In the genomic region with DNA sequence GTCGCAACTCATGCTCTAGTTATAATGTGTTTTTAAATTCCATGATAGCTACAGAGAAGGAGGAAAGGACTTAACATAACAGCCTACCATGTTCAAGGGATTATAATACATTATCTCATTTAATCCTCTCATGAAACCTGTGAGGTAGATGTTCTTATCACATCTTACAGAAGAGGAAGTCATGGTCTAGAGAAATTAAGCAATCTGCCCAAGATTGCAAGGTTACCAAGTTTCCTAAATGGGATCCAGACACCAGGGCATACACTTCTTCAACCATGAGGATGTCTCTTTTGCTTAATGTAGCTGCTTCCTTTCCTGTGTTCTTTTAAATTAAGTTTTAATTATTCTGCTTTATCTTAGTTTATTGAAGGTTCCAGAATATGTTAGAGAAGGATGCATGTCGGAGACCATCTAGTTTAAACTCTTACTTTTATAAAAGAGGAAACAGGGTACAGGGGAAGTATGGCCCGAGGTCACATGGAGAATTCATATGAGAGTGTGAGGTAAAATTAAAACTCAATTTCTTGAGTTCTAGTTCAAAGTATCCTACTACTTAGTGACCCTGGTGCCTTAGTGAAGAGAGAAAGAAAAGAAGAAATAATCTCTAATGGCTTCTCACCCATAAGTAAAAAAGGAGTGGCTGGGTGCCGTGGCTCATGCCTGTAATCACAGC, we compare ENCODE assay signal across 1 cellular context.
TF ChIP-seq lines count a peak whose summit lies in the region.

No MANE protein-coding gene starts in this region.

TF ChIP-seq in K562, 482 proteins besides CTCF, POLR2A, EP300 and RAD21 (continued from another document):
- TF ChIP-seq, protein P1, sequence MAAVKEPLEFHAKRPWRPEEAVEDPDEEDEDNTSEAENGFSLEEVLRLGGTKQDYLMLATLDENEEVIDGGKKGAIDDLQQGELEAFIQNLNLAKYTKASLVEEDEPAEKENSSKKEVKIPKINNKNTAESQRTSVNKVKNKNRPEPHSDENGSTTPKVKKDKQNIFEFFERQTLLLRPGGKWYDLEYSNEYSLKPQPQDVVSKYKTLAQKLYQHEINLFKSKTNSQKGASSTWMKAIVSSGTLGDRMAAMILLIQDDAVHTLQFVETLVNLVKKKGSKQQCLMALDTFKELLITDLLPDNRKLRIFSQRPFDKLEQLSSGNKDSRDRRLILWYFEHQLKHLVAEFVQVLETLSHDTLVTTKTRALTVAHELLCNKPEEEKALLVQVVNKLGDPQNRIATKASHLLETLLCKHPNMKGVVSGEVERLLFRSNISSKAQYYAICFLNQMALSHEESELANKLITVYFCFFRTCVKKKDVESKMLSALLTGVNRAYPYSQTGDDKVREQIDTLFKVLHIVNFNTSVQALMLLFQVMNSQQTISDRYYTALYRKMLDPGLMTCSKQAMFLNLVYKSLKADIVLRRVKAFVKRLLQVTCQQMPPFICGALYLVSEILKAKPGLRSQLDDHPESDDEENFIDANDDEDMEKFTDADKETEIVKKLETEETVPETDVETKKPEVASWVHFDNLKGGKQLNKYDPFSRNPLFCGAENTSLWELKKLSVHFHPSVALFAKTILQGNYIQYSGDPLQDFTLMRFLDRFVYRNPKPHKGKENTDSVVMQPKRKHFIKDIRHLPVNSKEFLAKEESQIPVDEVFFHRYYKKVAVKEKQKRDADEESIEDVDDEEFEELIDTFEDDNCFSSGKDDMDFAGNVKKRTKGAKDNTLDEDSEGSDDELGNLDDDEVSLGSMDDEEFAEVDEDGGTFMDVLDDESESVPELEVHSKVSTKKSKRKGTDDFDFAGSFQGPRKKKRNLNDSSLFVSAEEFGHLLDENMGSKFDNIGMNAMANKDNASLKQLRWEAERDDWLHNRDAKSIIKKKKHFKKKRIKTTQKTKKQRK (IDR thresholded peaks at IDR 0.05; ENCODE audit: borderline replicate concordance, low read depth, low read length), result no peak
- TF ChIP-seq ZNF589 (CRISPR knock-in tag; IDR thresholded peaks at IDR 0.05; ENCODE audit: low read depth) (no peak), LCOR (CRISPR knock-in tag; IDR thresholded peaks at IDR 0.05) (no peak), PPARD (CRISPR knock-in tag; IDR thresholded peaks at IDR 0.05) (no peak), JUND (IDR thresholded peaks at IDR 0.05; ENCODE audit: borderline replicate concordance, low read depth, low read length) (no peak), JUND (tag; IDR thresholded peaks at IDR 0.05; ENCODE audit: borderline replicate concordance, low read depth, low read length) (peak; percentile 33; the same call in 1 of the 3 replicates), BRD9 (IDR thresholded peaks at IDR 0.05; ENCODE audit: low read depth, partially characterized antibody) (no peak), RFX5 (IDR thresholded peaks at IDR 0.05; ENCODE audit: low read depth, low read length) (no peak), EWSR1 (IDR thresholded peaks at IDR 0.05; ENCODE audit: borderline replicate concordance, low read depth, partially characterized antibody) (no peak), ZNF324 (CRISPR knock-in tag; IDR thresholded peaks at IDR 0.05) (no peak), HOXB6 (CRISPR knock-in tag; IDR thresholded peaks at IDR 0.05; ENCODE audit: borderline replicate concordance) (no peak), SLC30A9 (CRISPR knock-in tag; IDR thresholded peaks at IDR 0.05) (no peak), E2F3 (CRISPR knock-in tag; IDR thresholded peaks at IDR 0.05) (no peak), NFE2 (IDR thresholded peaks at IDR 0.05; ENCODE audit: low read depth) (no peak), NRF1 (conservative IDR thresholded peaks at IDR 0.05 in 1 of 2, IDR thresholded peaks at IDR 0.05 in 1 of 2) (no peak; a peak in 1 of 4 replicates), BRCA1 (IDR thresholded peaks at IDR 0.05) (no peak), BRCA1 (CRISPR knock-in tag; IDR thresholded peaks at IDR 0.05) (no peak), ILK (tag; IDR thresholded peaks at IDR 0.05; ENCODE audit: borderline replicate concordance, low read depth) (no peak), POLR2B (IDR thresholded peaks at IDR 0.05; ENCODE audit: low read depth, partially characterized antibody) (no peak), SRSF3 (IDR thresholded peaks at IDR 0.05; ENCODE audit: insufficient read depth, low read length) (no peak), ZNF408 (CRISPR knock-in tag; IDR thresholded peaks at IDR 0.05; ENCODE audit: low read depth) (no peak), NR1H2 (CRISPR knock-in tag; IDR thresholded peaks at IDR 0.05) (no peak), PTRF (tag; IDR thresholded peaks at IDR 0.05) (no peak), GATAD2B (IDR thresholded peaks at IDR 0.05; ENCODE audit: borderline replicate concordance) (no peak), ZNF197 (CRISPR knock-in tag; IDR thresholded peaks at IDR 0.05; ENCODE audit: low read depth) (no peak), ZNF717 (CRISPR knock-in tag; IDR thresholded peaks at IDR 0.05) (no peak), CBFA2T3 (IDR thresholded peaks at IDR 0.05) (peak; percentile 73), PRMT5 (CRISPR knock-in tag; IDR thresholded peaks at IDR 0.05) (no peak), TRIM24 (IDR thresholded peaks at IDR 0.05) (peak; percentile 69 to 72; a peak in 3 of 4 replicates), ARID1B (IDR thresholded peaks at IDR 0.05) (peak; percentile 62), YBX1 (IDR thresholded peaks at IDR 0.05) (no peak), HDAC8 (tag; IDR thresholded peaks at IDR 0.05) (no peak), ARHGAP35 (IDR thresholded peaks at IDR 0.05; ENCODE audit: partially characterized antibody) (no peak), ZNF778 (CRISPR knock-in tag; IDR thresholded peaks at IDR 0.05) (no peak), ZNF583 (CRISPR knock-in tag; IDR thresholded peaks at IDR 0.05) (no peak), TAF15 (IDR thresholded peaks at IDR 0.05; ENCODE audit: low read depth, low read length) (no peak)
- TF ChIP-seq, protein P2, sequence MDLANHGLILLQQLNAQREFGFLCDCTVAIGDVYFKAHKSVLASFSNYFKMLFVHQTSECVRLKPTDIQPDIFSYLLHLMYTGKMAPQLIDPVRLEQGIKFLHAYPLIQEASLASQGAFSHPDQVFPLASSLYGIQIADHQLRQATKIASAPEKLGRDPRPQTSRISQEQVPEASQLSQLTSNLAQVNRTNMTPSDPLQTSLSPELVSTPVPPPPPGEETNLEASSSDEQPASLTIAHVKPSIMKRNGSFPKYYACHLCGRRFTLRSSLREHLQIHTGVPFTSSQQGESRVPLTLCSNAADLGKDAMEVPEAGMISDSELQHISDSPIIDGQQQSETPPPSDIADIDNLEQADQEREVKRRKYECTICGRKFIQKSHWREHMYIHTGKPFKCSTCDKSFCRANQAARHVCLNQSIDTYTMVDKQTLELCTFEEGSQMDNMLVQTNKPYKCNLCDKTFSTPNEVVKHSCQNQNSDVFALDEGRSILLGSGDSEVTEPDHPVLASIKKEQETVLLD (IDR thresholded peaks at IDR 0.05), result no peak
- TF ChIP-seq, protein P3, sequence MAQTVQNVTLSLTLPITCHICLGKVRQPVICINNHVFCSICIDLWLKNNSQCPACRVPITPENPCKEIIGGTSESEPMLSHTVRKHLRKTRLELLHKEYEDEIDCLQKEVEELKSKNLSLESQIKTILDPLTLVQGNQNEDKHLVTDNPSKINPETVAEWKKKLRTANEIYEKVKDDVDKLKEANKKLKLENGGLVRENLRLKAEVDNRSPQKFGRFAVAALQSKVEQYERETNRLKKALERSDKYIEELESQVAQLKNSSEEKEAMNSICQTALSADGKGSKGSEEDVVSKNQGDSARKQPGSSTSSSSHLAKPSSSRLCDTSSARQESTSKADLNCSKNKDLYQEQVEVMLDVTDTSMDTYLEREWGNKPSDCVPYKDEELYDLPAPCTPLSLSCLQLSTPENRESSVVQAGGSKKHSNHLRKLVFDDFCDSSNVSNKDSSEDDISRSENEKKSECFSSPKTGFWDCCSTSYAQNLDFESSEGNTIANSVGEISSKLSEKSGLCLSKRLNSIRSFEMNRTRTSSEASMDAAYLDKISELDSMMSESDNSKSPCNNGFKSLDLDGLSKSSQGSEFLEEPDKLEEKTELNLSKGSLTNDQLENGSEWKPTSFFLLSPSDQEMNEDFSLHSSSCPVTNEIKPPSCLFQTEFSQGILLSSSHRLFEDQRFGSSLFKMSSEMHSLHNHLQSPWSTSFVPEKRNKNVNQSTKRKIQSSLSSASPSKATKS (CRISPR knock-in tag; IDR thresholded peaks at IDR 0.05), result no peak
- TF ChIP-seq, protein P4, sequence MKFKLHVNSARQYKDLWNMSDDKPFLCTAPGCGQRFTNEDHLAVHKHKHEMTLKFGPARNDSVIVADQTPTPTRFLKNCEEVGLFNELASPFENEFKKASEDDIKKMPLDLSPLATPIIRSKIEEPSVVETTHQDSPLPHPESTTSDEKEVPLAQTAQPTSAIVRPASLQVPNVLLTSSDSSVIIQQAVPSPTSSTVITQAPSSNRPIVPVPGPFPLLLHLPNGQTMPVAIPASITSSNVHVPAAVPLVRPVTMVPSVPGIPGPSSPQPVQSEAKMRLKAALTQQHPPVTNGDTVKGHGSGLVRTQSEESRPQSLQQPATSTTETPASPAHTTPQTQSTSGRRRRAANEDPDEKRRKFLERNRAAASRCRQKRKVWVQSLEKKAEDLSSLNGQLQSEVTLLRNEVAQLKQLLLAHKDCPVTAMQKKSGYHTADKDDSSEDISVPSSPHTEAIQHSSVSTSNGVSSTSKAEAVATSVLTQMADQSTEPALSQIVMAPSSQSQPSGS (CRISPR knock-in tag; IDR thresholded peaks at IDR 0.05), result no peak
- TF ChIP-seq, protein P5, sequence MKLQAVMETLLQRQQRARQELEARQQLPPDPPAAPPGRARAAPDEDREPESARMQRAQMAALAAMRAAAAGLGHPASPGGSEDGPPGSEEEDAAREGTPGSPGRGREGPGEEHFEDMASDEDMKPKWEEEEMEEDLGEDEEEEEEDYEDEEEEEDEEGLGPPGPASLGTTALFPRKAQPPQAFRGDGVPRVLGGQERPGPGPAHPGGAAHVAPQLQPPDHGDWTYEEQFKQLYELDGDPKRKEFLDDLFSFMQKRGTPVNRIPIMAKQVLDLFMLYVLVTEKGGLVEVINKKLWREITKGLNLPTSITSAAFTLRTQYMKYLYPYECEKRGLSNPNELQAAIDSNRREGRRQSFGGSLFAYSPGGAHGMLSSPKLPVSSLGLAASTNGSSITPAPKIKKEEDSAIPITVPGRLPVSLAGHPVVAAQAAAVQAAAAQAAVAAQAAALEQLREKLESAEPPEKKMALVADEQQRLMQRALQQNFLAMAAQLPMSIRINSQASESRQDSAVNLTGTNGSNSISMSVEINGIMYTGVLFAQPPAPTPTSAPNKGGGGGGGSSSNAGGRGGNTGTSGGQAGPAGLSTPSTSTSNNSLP (IDR thresholded peaks at IDR 0.05; ENCODE audit: borderline replicate concordance, low read depth, low read length), result no peak
- TF ChIP-seq, protein P6, sequence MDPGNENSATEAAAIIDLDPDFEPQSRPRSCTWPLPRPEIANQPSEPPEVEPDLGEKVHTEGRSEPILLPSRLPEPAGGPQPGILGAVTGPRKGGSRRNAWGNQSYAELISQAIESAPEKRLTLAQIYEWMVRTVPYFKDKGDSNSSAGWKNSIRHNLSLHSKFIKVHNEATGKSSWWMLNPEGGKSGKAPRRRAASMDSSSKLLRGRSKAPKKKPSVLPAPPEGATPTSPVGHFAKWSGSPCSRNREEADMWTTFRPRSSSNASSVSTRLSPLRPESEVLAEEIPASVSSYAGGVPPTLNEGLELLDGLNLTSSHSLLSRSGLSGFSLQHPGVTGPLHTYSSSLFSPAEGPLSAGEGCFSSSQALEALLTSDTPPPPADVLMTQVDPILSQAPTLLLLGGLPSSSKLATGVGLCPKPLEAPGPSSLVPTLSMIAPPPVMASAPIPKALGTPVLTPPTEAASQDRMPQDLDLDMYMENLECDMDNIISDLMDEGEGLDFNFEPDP (CRISPR knock-in tag; IDR thresholded peaks at IDR 0.05), result no peak
- TF ChIP-seq, protein P7, sequence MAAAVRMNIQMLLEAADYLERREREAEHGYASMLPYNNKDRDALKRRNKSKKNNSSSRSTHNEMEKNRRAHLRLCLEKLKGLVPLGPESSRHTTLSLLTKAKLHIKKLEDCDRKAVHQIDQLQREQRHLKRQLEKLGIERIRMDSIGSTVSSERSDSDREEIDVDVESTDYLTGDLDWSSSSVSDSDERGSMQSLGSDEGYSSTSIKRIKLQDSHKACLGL (CRISPR knock-in tag; IDR thresholded peaks at IDR 0.05; ENCODE audit: borderline replicate concordance, poor library complexity, severe bottlenecking), result no peak
- TF ChIP-seq, protein P8, sequence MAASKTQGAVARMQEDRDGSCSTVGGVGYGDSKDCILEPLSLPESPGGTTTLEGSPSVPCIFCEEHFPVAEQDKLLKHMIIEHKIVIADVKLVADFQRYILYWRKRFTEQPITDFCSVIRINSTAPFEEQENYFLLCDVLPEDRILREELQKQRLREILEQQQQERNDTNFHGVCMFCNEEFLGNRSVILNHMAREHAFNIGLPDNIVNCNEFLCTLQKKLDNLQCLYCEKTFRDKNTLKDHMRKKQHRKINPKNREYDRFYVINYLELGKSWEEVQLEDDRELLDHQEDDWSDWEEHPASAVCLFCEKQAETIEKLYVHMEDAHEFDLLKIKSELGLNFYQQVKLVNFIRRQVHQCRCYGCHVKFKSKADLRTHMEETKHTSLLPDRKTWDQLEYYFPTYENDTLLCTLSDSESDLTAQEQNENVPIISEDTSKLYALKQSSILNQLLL (CRISPR knock-in tag; IDR thresholded peaks at IDR 0.05; ENCODE audit: borderline replicate concordance), result no peak
- TF ChIP-seq, protein P9, sequence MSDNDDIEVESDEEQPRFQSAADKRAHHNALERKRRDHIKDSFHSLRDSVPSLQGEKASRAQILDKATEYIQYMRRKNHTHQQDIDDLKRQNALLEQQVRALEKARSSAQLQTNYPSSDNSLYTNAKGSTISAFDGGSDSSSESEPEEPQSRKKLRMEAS (CRISPR knock-in tag; IDR thresholded peaks at IDR 0.05), result no peak
TF ChIP-seq in K562: peak in this region for 16.
